ENCODE assay signal across 22 cellular contexts in genomic region chr18:32891130-32891529, GRCh38.
A peak's percentile ranks its signal among the peaks of the same experiment; 100 is the strongest.
DNase-seq lines count a peak whose midpoint lies in the region; ATAC-seq and TF ChIP-seq lines count a peak whose summit lies in the region.
"Had no signal": no experiment of that assay in that cellular context is flagged by ENCODE, and none has a peak within 500 bp of the region (broad histone marks: within the 10 kb centered on the region; RNA-seq: fewer than 3 reads in every experiment).

No MANE protein-coding gene starts in this region.

- TF ChIP-seq CTCF in OCI-LY7 (conservative IDR thresholded peaks at IDR 0.05; ENCODE audit: low read length): no peak

- no peaks in the 10 kb centered on the region for H3K27me3 ChIP-seq in effector memory CD4-positive, alpha-beta T cell (replicated peaks; ENCODE audit: control insufficient read depth, insufficient read depth, low read length, poor library complexity, severe bottlenecking)
- H3K27me3 ChIP-seq: ovary, right lobe of liver, thyroid gland had no signal

- H3K27ac ChIP-seq in OCI-LY7 (ENCODE audit: low read depth, low read length, poor library complexity, severe bottlenecking): no peak overlapping the region
- H3K27ac ChIP-seq in effector memory CD4-positive, alpha-beta T cell (ENCODE audit: insufficient read depth, low read length, poor library complexity, severe bottlenecking): no peak overlapping the region
- H3K27ac ChIP-seq: ovary, right lobe of liver, thyroid gland had no signal

- H3K4me2 ChIP-seq in OCI-LY7 (ENCODE audit: low read length): no peak overlapping the region

- H4K20me1 ChIP-seq in OCI-LY7 (ENCODE audit: insufficient read depth, low read length): no peaks in the 10 kb centered on the region

- intact Hi-C loops in OCI-LY7 (cut with micrococcal nuclease; ENCODE audit: unreplicated experiment): no loop called here

- POLR2A ChIA-PET in OCI-LY7 (lab: Charles Lee): no interaction called here

- DNase-seq in OCI-LY7 (ENCODE audit: low spot score) (peak; percentile 12), NOMO-1 treated with dmso at 0.1 percent for 144 hours (lab: John Stamatoyannopoulos, UW; ENCODE audit: unreplicated experiment) (no peak), T-helper 1 cell (no peak)
- DNase-seq in effector memory CD4-positive, alpha-beta T cell: no peak
- DNase-seq in stimulated activated CD4-positive, alpha-beta T cell treated with anti-CD3 and anti-CD28 coated beads, Interleukin-1b, Interleukin-23, amount 100 ng/mL, for 48 hours: no peak
- DNase-seq: activated CD4-positive, alpha-beta T cell treated with anti-CD3 and anti-CD28 coated beads, Interleukin-2, amount 10 ng/mL, durations not matched to agents 7 days and 5 days; activated CD8-positive, alpha-beta memory T cell treated with anti-CD3 and anti-CD28 coated beads, Interleukin-2, amount 50 U/mL, for 4 hours; activated gamma-delta T cell treated with Interleukin-2 at 50 U/mL for 16 hours; caudate nucleus; CD4-positive, alpha-beta memory T cell; DMS79 treated with DMSO at 0.1 percent for 48 hours; mammary epithelial cell; NCI-H2107; ovary; right lobe of liver; stimulated activated CD4-positive, alpha-beta T cell treated with anti-CD3 and anti-CD28 coated beads, Interleukin-15, amount 100 ng/mL, for 24 hours; stimulated activated naive CD4-positive, alpha-beta T cell; thyroid gland had no signal

- H3K79me2 ChIP-seq in OCI-LY7 (ENCODE audit: insufficient read depth, low read depth, low read length): no peaks in the 10 kb centered on the region

- no peak overlapping the region for H3K4me3 ChIP-seq in OCI-LY7 (ENCODE audit: low read depth, low read length, poor library complexity, severe bottlenecking)
- H3K4me3 ChIP-seq in effector memory CD4-positive, alpha-beta T cell (ENCODE audit: insufficient read depth, low read depth, low read length, poor library complexity, severe bottlenecking): no peak overlapping the region
- H3K4me3 ChIP-seq: ovary, right lobe of liver, thyroid gland had no signal

- no peak overlapping the region for H2AFZ ChIP-seq in OCI-LY7 (ENCODE audit: low read length)

- peaks cover 7% of the 10 kb centered on the region for H3K4me1 ChIP-seq in OCI-LY7 (ENCODE audit: insufficient read depth, low read length, poor library complexity, severe bottlenecking)
- H3K4me1 ChIP-seq in effector memory CD4-positive, alpha-beta T cell (ENCODE audit: control insufficient read depth, insufficient read depth, low read length, poor library complexity, severe bottlenecking): no peaks in the 10 kb centered on the region
- H3K4me1 ChIP-seq: right lobe of liver, thyroid gland had no signal

- no peaks in the 10 kb centered on the region for H3K9me3 ChIP-seq in OCI-LY7 (ENCODE audit: low read length)
- H3K9me3 ChIP-seq in effector memory CD4-positive, alpha-beta T cell (ENCODE audit: control insufficient read depth, low read length): no peaks in the 10 kb centered on the region
- H3K9me3 ChIP-seq: ovary, right lobe of liver, thyroid gland had no signal

- CTCF ChIA-PET in OCI-LY7 (lab: Charles Lee; ENCODE audit: unreplicated experiment): no interaction called here

- no peaks in the 10 kb centered on the region for H3K9me2 ChIP-seq in OCI-LY7 (ENCODE audit: insufficient read depth, low read length)

- H3K36me3 ChIP-seq in OCI-LY7 (ENCODE audit: insufficient read depth, low read length): no peaks in the 10 kb centered on the region
- H3K36me3 ChIP-seq in effector memory CD4-positive, alpha-beta T cell (ENCODE audit: control insufficient read depth, insufficient read depth, low read length): no peaks in the 10 kb centered on the region
- H3K36me3 ChIP-seq: ovary, right lobe of liver, thyroid gland had no signal

- BruUV-seq in OCI-LY7 (replicated peaks; lab: Mats Ljungman, UMichigan): no TSS peak

- ATAC-seq in GM18517 (IDR thresholded peaks at IDR 0.05; ENCODE audit: unreplicated experiment): peak; percentile 46
- peak; percentile 83 for ATAC-seq in GM21360 (IDR thresholded peaks at IDR 0.05; ENCODE audit: unreplicated experiment)
- ATAC-seq in HG02970 (IDR thresholded peaks at IDR 0.05; ENCODE audit: low FRiP score, unreplicated experiment): peak; percentile 66
- ATAC-seq: right lobe of liver, Right ventricle myocardium inferior had no signal
